In the genomic region with DNA sequence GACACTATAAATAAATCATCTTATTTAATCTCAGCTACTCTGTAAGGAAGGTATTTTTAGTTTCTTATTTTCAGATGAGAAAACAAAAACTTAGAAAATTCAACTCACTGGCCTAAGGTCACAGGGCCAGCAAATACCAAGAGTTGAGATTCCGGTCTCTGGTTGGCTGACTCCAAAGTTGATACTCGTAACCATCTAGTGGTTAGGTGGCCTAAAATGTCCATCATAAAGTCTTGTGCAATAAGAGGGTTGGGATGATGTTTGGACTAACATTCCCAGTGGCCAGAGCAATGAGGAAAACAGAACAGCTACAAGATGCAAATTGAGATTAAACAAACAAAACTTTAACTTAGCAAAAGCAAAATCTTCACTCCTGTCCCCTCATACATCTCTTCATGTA, we compare ENCODE assay signal across 30 cellular contexts.
"Had no signal": no experiment of that assay in that cellular context is flagged by ENCODE, and none has a peak within 500 bp of the region (broad histone marks: within the 10 kb centered on the region; RNA-seq: fewer than 3 reads in every experiment).

No MANE protein-coding gene starts in this region.

- ATAC-seq: activated CD8-positive, alpha-beta memory T cell treated with anti-CD3 and anti-CD28 coated beads, Interleukin-2, amount 10 ng/mL, durations not matched to agents 7 days and 5 days; activated CD8-positive, alpha-beta T cell treated with anti-CD3 and anti-CD28 coated beads, Interleukin-2, amount 10 ng/mL, durations not matched to agents 7 days and 5 days; activated naive CD8-positive, alpha-beta T cell treated with anti-CD3 and anti-CD28 coated beads, Interleukin-2, amount 50 U/mL, for 24 hours had no signal

- H3K9me3 ChIP-seq: ascending aorta had no signal

- H3K27ac ChIP-seq: ascending aorta, cardiac muscle cell, VCaP had no signal

- FAIRE-seq: bronchial epithelial cell, TTC549 had no signal

- H3K36me3 ChIP-seq: ascending aorta, cardiac muscle cell had no signal

- DNase-seq: activated B cell treated with CpG ODN at 0.5 μM for 24 hours; activated CD4-positive, alpha-beta memory T cell treated with anti-CD3 and anti-CD28 coated beads, Interleukin-2, amount 10 ng/mL, durations not matched to agents 7 days and 5 days; activated CD4-positive, alpha-beta T cell treated with anti-CD3 and anti-CD28 coated beads for 4 hours; activated CD4-positive, alpha-beta T cell treated with anti-CD3 and anti-CD28 coated beads, Interleukin-2, amount 10 ng/mL, durations not matched to agents 7 days and 5 days; activated CD4-positive, alpha-beta T cell treated with anti-CD3 and anti-CD28 coated beads, Interleukin-2, amount 50 U/mL, for 48 hours; activated CD4-positive, CD25-positive, alpha-beta regulatory T cell treated with anti-CD3 and anti-CD28 coated beads, Interleukin-2, amount 50 U/mL, for 72 hours; activated CD8-positive, alpha-beta memory T cell treated with anti-CD3 and anti-CD28 coated beads for 24 hours; activated CD8-positive, alpha-beta memory T cell treated with anti-CD3 and anti-CD28 coated beads, Interleukin-2, amount 10 ng/mL, durations not matched to agents 7 days and 5 days; activated CD8-positive, alpha-beta memory T cell treated with anti-CD3 and anti-CD28 coated beads, Interleukin-2, amount 50 U/mL, for 48 hours; activated CD8-positive, alpha-beta T cell treated with anti-CD3 and anti-CD28 coated beads, Interleukin-2, amount 10 ng/mL, durations not matched to agents 7 days and 5 days; activated effector memory CD4-positive, alpha-beta T cell treated with Interleukin-2 at 50 U/mL for 16 hours; activated gamma-delta T cell; activated naive CD4-positive, alpha-beta T cell treated with anti-CD3 and anti-CD28 coated beads, Interleukin-2, amount 10 ng/mL, durations not matched to agents 7 days and 5 days; activated naive CD4-positive, alpha-beta T cell treated with Interleukin-2 at 50 U/mL for 16 hours; activated naive CD8-positive, alpha-beta T cell treated with anti-CD3 and anti-CD28 coated beads, Interleukin-2, amount 10 ng/mL, durations not matched to agents 7 days and 5 days; activated naive CD8-positive, alpha-beta T cell treated with anti-CD3 and anti-CD28 coated beads, Interleukin-2, amount 50 U/mL, for 24 hours; activated T-cell treated with anti-CD3 and anti-CD28 coated beads, Interleukin-2, amount 50 U/mL, for 24 hours; activated T-cell treated with anti-CD3 and anti-CD28 coated beads, Interleukin-2, amount 50 U/mL, for 48 hours; amygdala; anterior cingulate cortex; caudate nucleus; cerebellar nuclear complex; T-helper 1 cell; T-helper 2 cell; T-helper 9 cell had no signal

- H3K4me1 ChIP-seq: ascending aorta had no signal

- H3K4me3 ChIP-seq: ascending aorta, cardiac muscle cell had no signal

- H3K27me3 ChIP-seq: ascending aorta, cardiac muscle cell had no signal
